Comparison of ENCODE assay signal across 10 cellular contexts in genomic region chr10:118835682-118836326, GRCh38.
DNase-seq lines count a peak whose midpoint lies in the region; ATAC-seq and TF ChIP-seq lines count a peak whose summit lies in the region.
"Had no signal": no experiment of that assay in that cellular context is flagged by ENCODE, and none has a peak within 500 bp of the region (broad histone marks: within the 10 kb centered on the region; RNA-seq: fewer than 3 reads in every experiment).

No MANE protein-coding gene starts in this region.

- H3K36me3 Mint-ChIP-seq in progenitor cell of endocrine pancreas (ENCODE audit: insufficient read depth) = no peaks in the 10 kb centered on the region
- H3K36me3 Mint-ChIP-seq in activated naive CD4-positive, alpha-beta T cell treated with anti-CD3 and anti-CD28 coated beads, Interleukin-2, amount 10 ng/mL, durations not matched to agents 7 days and 5 days = no peaks in the 10 kb centered on the region

- H3K27ac ChIP-seq in colonic mucosa = no peak overlapping the region
- no peak overlapping the region for H3K27ac ChIP-seq in gastroesophageal sphincter

- no peaks in the 10 kb centered on the region for H3K4me1 Mint-ChIP-seq in progenitor cell of endocrine pancreas (ENCODE audit: low read depth)
- H3K4me1 Mint-ChIP-seq in activated naive CD4-positive, alpha-beta T cell treated with anti-CD3 and anti-CD28 coated beads, Interleukin-2, amount 10 ng/mL, durations not matched to agents 7 days and 5 days = peaks cover 13% of the 10 kb centered on the region

- peak; percentile 29 for DNase-seq in HFF-Myc (ENCODE audit: extremely low read depth, low read depth)
- peak; percentile 64 for DNase-seq in NCI-H2196 treated with DMSO at 0.1 percent for 48 hours (lab: John Stamatoyannopoulos, UW; ENCODE audit: unreplicated experiment)
- DNase-seq in colonic mucosa = peak; percentile 57
- no peak for DNase-seq in progenitor cell of endocrine pancreas (ENCODE audit: low spot score, unreplicated experiment)
- DNase-seq in COLO829 (ENCODE audit: low spot score) = no peak
- no peak for DNase-seq in activated naive CD4-positive, alpha-beta T cell treated with anti-CD3 and anti-CD28 coated beads, Interleukin-2, amount 10 ng/mL, durations not matched to agents 7 days and 5 days
- DNase-seq: activated CD4-positive, CD25-positive, alpha-beta regulatory T cell treated with anti-CD3 and anti-CD28 coated beads, Interleukin-2, amount 50 U/mL, for 72 hours; activated naive CD4-positive, alpha-beta T cell treated with Interleukin-2 at 50 U/mL for 16 hours had no signal

- TF ChIP-seq CTCF in HFF-Myc (IDR thresholded peaks at IDR 0.05; ENCODE audit: low read depth, low read length, missing control alignments) (no peak), colonic mucosa (IDR thresholded peaks at IDR 0.05) (no peak), progenitor cell of endocrine pancreas (IDR thresholded peaks at IDR 0.05; ENCODE audit: unreplicated experiment) (no peak), gastroesophageal sphincter (IDR thresholded peaks at IDR 0.05) (no peak)

- no peaks in the 10 kb centered on the region for H3K9me3 Mint-ChIP-seq in progenitor cell of endocrine pancreas (ENCODE audit: low read depth)
- peaks cover 8% of the 10 kb centered on the region for H3K9me3 Mint-ChIP-seq in activated naive CD4-positive, alpha-beta T cell treated with anti-CD3 and anti-CD28 coated beads, Interleukin-2, amount 10 ng/mL, durations not matched to agents 7 days and 5 days

- intact Hi-C loops in colonic mucosa (cut with DNase I) = no loop called here

- H3K4me3 Mint-ChIP-seq in progenitor cell of endocrine pancreas (ENCODE audit: low read depth) = no peak overlapping the region
- no peak overlapping the region for H3K4me3 Mint-ChIP-seq in activated naive CD4-positive, alpha-beta T cell treated with anti-CD3 and anti-CD28 coated beads, Interleukin-2, amount 10 ng/mL, durations not matched to agents 7 days and 5 days

- H3K9ac ChIP-seq in colonic mucosa (ENCODE audit: low read depth in 2 of 2, low read length in 2 of 2) = no peak overlapping the region

- H3K4me1 ChIP-seq in colonic mucosa (no peaks in the 10 kb centered on the region), gastroesophageal sphincter (peaks cover 0 to 11% (median 2%) of the 10 kb centered on the region in 3 donors)

- H3K27ac Mint-ChIP-seq in progenitor cell of endocrine pancreas = peak overlapping the region; percentile 6
- no peak overlapping the region for H3K27ac Mint-ChIP-seq in activated naive CD4-positive, alpha-beta T cell treated with anti-CD3 and anti-CD28 coated beads, Interleukin-2, amount 10 ng/mL, durations not matched to agents 7 days and 5 days

- ATAC-seq in GM21619 (IDR thresholded peaks at IDR 0.05; ENCODE audit: unreplicated experiment) (no peak), gastroesophageal sphincter (no peak)

- WGBS in gastroesophageal sphincter (ENCODE audit: low coverage in 1 of 2), 2 donors = 60 to 65% methylated on average over 1 to 2 of the region's 3 CpGs

- H3K9me3 ChIP-seq in colonic mucosa (no peaks in the 10 kb centered on the region), gastroesophageal sphincter (no peaks in the 10 kb centered on the region)

- TF ChIP-seq POLR2A in gastroesophageal sphincter (IDR thresholded peaks at IDR 0.05) = no peak

- CTCF ChIA-PET in activated naive CD4-positive, alpha-beta T cell treated with anti-CD3 and anti-CD28 coated beads, Interleukin-2, amount 10 ng/mL, durations not matched to agents 7 days and 5 days (lab: Charles Lee) = interaction anchor here (1.4 kb wide), 1 partner anchor 14 kb away, joined by 3 read pairs; no protein-coding TSS in a partner anchor

- no peak overlapping the region for H3K4me3 ChIP-seq in HFF-Myc (replicated peaks; ENCODE audit: low read depth, low read length)
- H3K4me3 ChIP-seq in colonic mucosa = no peak overlapping the region
- H3K4me3 ChIP-seq in gastroesophageal sphincter = no peak overlapping the region

- no peak for TF ChIP-seq EP300 in gastroesophageal sphincter (IDR thresholded peaks at IDR 0.05)

- H3K27me3 Mint-ChIP-seq in progenitor cell of endocrine pancreas = peaks cover 2% of the 10 kb centered on the region
- peaks cover 10% of the 10 kb centered on the region for H3K27me3 Mint-ChIP-seq in activated naive CD4-positive, alpha-beta T cell treated with anti-CD3 and anti-CD28 coated beads, Interleukin-2, amount 10 ng/mL, durations not matched to agents 7 days and 5 days

- no peaks in the 10 kb centered on the region for H3K36me3 ChIP-seq in colonic mucosa
- no peaks in the 10 kb centered on the region for H3K36me3 ChIP-seq in gastroesophageal sphincter

- H3K27me3 ChIP-seq in colonic mucosa (no peaks in the 10 kb centered on the region), gastroesophageal sphincter (no peaks in the 10 kb centered on the region)

Comparison
In these comparisons a context has a peak if more than half of its experiments do, and no peak if none do; other contexts are left out.
1. DNase-seq: peak in HFF-Myc (single experiment), NCI-H2196 treated with DMSO at 0.1 percent for 48 hours (single experiment) and colonic mucosa (single experiment); none in progenitor cell of endocrine pancreas (single experiment), COLO829 (single experiment) and activated naive CD4-positive, alpha-beta T cell treated with anti-CD3 and anti-CD28 coated beads, Interleukin-2, amount 10 ng/mL, durations not matched to agents 7 days and 5 days (single experiment).